ENCODE assay signal across 7 cellular contexts in genomic region chr2:190382851-190383250, GRCh38. TPM values are rescaled to one million over a fixed set of nuclear protein-coding genes. Genes with fewer than 3 reads are reported as not detected.
DNase-seq lines count a peak whose midpoint lies in the region; ATAC-seq and TF ChIP-seq lines count a peak whose summit lies in the region.

No MANE protein-coding gene starts in this region.

- H3K36me3 ChIP-seq in body of pancreas (replicated peaks in 1 of 2; ENCODE audit: insufficient read depth in 1 of 2, low read depth in 2 of 2) (no peaks in the 10 kb centered on the region), right lobe of liver (no peaks in the 10 kb centered on the region)

- no peak overlapping the region for H3K27ac ChIP-seq in body of pancreas
- no peak overlapping the region for H3K27ac ChIP-seq in right lobe of liver

- H3K9me3 ChIP-seq in body of pancreas, result no peaks in the 10 kb centered on the region
- no peaks in the 10 kb centered on the region for H3K9me3 ChIP-seq in right lobe of liver

- WGBS in body of pancreas, 2 donors, result 40 to 42% methylated on average over 1 of the region's 1 CpG
- WGBS in right lobe of liver (ENCODE audit: insufficient coverage, low coverage, low lambda C conversion rate, missing lambda C conversion rate), result 33% methylated on average over 1 of the region's 1 CpG

- H3K27me3 ChIP-seq in body of pancreas, result no peaks in the 10 kb centered on the region
- H3K27me3 ChIP-seq in right lobe of liver, result no peaks in the 10 kb centered on the region

- intact Hi-C loops in body of pancreas (cut with DNase I) (no loop called here), right lobe of liver (cut with DNase I) (loop anchor here in 1 of 2 donors (10.0 kb wide), 1 partner anchor 122 kb away; no protein-coding TSS in a partner anchor)

- TF ChIP-seq POLR2A in body of pancreas (IDR thresholded peaks at IDR 0.05), result no peak
- no peak for TF ChIP-seq POLR2A in right lobe of liver (IDR thresholded peaks at IDR 0.05)

- no peaks in the 10 kb centered on the region for H3K4me1 ChIP-seq in body of pancreas
- no peaks in the 10 kb centered on the region for H3K4me1 ChIP-seq in right lobe of liver

- H3K4me3 ChIP-seq in body of pancreas (no peak overlapping the region), right lobe of liver (no peak overlapping the region)

- peak in 6 of 7 experiments; percentile 30 to 74 (median 60) for TF ChIP-seq CTCF in body of pancreas (IDR thresholded peaks at IDR 0.05)
- peak; percentile 49 to 81 (median 60) for TF ChIP-seq CTCF in right lobe of liver (IDR thresholded peaks at IDR 0.05)

- peak; percentile 79 for ATAC-seq in GM19025 (IDR thresholded peaks at IDR 0.05; ENCODE audit: low read depth, unreplicated experiment)
- peak; percentile 91 for ATAC-seq in HG03280 (IDR thresholded peaks at IDR 0.05; ENCODE audit: unreplicated experiment)
- ATAC-seq in body of pancreas, result peak; percentile 68
- peak; percentile 81 to 90 (median 84) for ATAC-seq in right lobe of liver

- DNase-seq in DMS79 (lab: John Stamatoyannopoulos, UW), result peak; percentile 5
- DNase-seq in NCI-H748 treated with DMSO at 0.1 percent for 48 hours (lab: John Stamatoyannopoulos, UW), result peak; percentile 83
- peak in 1 of 4 donors; percentile 55 for DNase-seq in body of pancreas
- DNase-seq in right lobe of liver, result no peak
- no peak for DNase-seq in hepatic stellate cell (ENCODE audit: low spot score)

RNA-seq across cellular contexts. Expression of gene MFSD6, which starts 25.3 kb away (rescaled TPM):
- total RNA-seq in body of pancreas, result 10 to 100 TPM; 38.7 to 46.8 TPM
- total RNA-seq in right lobe of liver, result 10 to 100 TPM in 1 of 6 experiments, 1 to 10 TPM in 5; 1.5 to 14.8 (median 4.1) TPM

RNA-seq across cellular contexts. Expression of gene INPP1, which starts 39.5 kb away (rescaled TPM):
- 10 to 100 TPM; 17.6 to 19.8 TPM for total RNA-seq in body of pancreas
- 10 to 100 TPM; 13.9 to 22.0 (median 14.7) TPM for total RNA-seq in right lobe of liver

Comparison
In these comparisons a context has a peak if more than half of its experiments do, and no peak if none do; other contexts are left out.
1. DNase-seq: peak in DMS79 (single experiment) and NCI-H748 treated with DMSO at 0.1 percent for 48 hours (single experiment); none in right lobe of liver (0 of 3) and hepatic stellate cell (single experiment).
2. Peak in every context shown above with its lines, with median percentiles within 50 percentile points of each other: ATAC-seq.